ENCODE assay signal across 33 cellular contexts in the genomic region with DNA sequence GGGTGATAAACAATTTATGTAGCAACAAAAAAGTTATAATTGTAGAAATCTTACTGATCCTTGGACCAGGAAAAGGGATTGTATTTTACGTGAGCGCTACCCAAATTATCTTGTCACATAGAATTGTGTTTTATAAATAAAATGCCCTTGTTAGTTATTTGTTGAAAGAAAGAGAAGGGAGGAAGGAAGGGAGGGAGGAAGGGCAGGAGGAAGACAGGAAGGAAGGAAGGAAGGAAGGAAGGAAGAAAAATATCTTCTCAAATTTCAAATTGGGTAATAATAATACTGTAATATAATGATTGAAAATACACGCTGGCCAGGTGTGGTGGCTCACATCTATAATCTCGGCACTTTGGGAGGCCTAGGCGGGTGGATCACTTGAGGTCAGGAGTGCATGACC.
DNase-seq lines count a peak whose midpoint lies in the region; ATAC-seq, FAIRE-seq and TF ChIP-seq lines count a peak whose summit lies in the region.
"Had no signal": no experiment of that assay in that cellular context is flagged by ENCODE, and none has a peak within 500 bp of the region (broad histone marks: within the 10 kb centered on the region; RNA-seq: fewer than 3 reads in every experiment).

No MANE protein-coding gene starts in this region.

- CTCF ChIA-PET in A673 (lab: Charles Lee): interaction anchor here (0.8 kb wide), 1 partner anchor 69 kb away, joined by 4 read pairs; no protein-coding TSS in a partner anchor
- CTCF ChIA-PET in HepG2 (lab: Yijun Ruan, JAX; ENCODE audit: low intra/inter-chr PET ratio, low total read pairs): no interaction called here

- H3K4me3 ChIP-seq in A673 (ENCODE audit: low read depth, low read length, poor library complexity, severe bottlenecking): no peak overlapping the region
- H3K4me3 ChIP-seq in SK-N-MC: peak overlapping the region; percentile 8
- no peak overlapping the region for H3K4me3 ChIP-seq in HepG2 (replicated peaks in 1 of 3; ENCODE audit: insufficient read depth in 1 of 3, low read depth in 2 of 3, low read length in 3 of 3)
- H3K4me3 ChIP-seq: A549; BLaER1; BLaER1 treated with 17β-estradiol and CSF1 and Interleukin-3, amounts not matched to agents 10 nM and 100 nM had no signal

- H3K36me3 ChIP-seq in A673 (ENCODE audit: insufficient read depth, low read length, poor library complexity, severe bottlenecking) (no peaks in the 10 kb centered on the region), SK-N-MC (ENCODE audit: insufficient read depth, low read length) (no peaks in the 10 kb centered on the region), HepG2 (replicated peaks in 1 of 2; ENCODE audit: control insufficient read depth in 1 of 2, insufficient read depth in 2 of 2, low read length in 2 of 2) (no peaks in the 10 kb centered on the region)
- H3K36me3 ChIP-seq: BE2C; BLaER1; BLaER1 treated with 17β-estradiol and CSF1 and Interleukin-3, amounts not matched to agents 10 nM and 100 nM had no signal

- H3K4me2 ChIP-seq in HepG2 (ENCODE audit: low read depth, low read length): no peak overlapping the region
- H3K4me2 ChIP-seq: A549; BLaER1; BLaER1 treated with 17β-estradiol and CSF1 and Interleukin-3, amounts not matched to agents 10 nM and 100 nM had no signal

- H3K27ac ChIP-seq in A673 (ENCODE audit: low read depth, low read length, poor library complexity, severe bottlenecking) (peak overlapping the region; percentile 73), SK-N-MC (peak overlapping the region; percentile 96), HepG2 (ENCODE audit: extremely low read length, insufficient read depth, low read length) (no peak overlapping the region)
- H3K27ac ChIP-seq: 22Rv1; A549; BLaER1; BLaER1 treated with 17β-estradiol and CSF1 and Interleukin-3, amounts not matched to agents 10 nM and 100 nM; C4-2B had no signal

- H2AFZ ChIP-seq in HepG2 (ENCODE audit: low read length): no peak overlapping the region

- no peak for FAIRE-seq in HepG2 (lab: Jason Lieb, UNC)
- FAIRE-seq: A204.1, A549, D721Med had no signal

- DNase-seq in A673 (ENCODE audit: low spot score) (peak; percentile 62), NCI-H69 (lab: John Stamatoyannopoulos, UW) (peak; percentile 49), SK-N-MC (ENCODE audit: low read depth, low spot score) (no peak), HepG2 (ENCODE audit: low spot score) (no peak), SK-N-DZ (ENCODE audit: low spot score) (no peak), KBM-7 (no peak)
- DNase-seq: 8988T; ACHN; AML-193; BE2C; C1 segment of cervical spinal cord; Caco-2; Calu3; CD4-positive, alpha-beta memory T cell; CD4-positive, alpha-beta T cell; CD4-positive, CD25-positive, alpha-beta regulatory T cell; CD8-positive, alpha-beta memory T cell; CD8-positive, alpha-beta T cell; COR-L47; DMS 273 treated with DMSO at 0.1 percent for 48 hours; DMS153; DMS53; DMS79; DMS79 treated with DMSO at 0.1 percent for 48 hours; DND-41; EL had no signal

- WGBS in HepG2 (ENCODE audit: low lambda C conversion rate): 37% methylated on average over 5 of the region's 5 CpGs

- no peaks in the 10 kb centered on the region for H3K27me3 ChIP-seq in A673 (replicated peaks; ENCODE audit: insufficient read depth, low read depth, low read length, poor library complexity)
- H3K27me3 ChIP-seq in HepG2 (ENCODE audit: control insufficient read depth in 1 of 2, insufficient read depth in 2 of 2, low read length in 2 of 2): no peaks in the 10 kb centered on the region
- H3K27me3 ChIP-seq: BE2C; BLaER1; BLaER1 treated with 17β-estradiol and CSF1 and Interleukin-3, amounts not matched to agents 10 nM and 100 nM had no signal

- H3K4me1 ChIP-seq in A673 (ENCODE audit: insufficient read depth, low read length, poor library complexity, severe bottlenecking): peaks cover 46% of the 10 kb centered on the region
- H3K4me1 ChIP-seq in HepG2 (ENCODE audit: insufficient read depth, low read length): peaks cover 13% of the 10 kb centered on the region; the same call in 1 of the 2 replicates
- H3K4me1 ChIP-seq: A549; BE2C; BLaER1; BLaER1 treated with 17β-estradiol and CSF1 and Interleukin-3, amounts not matched to agents 10 nM and 100 nM had no signal

- TF ChIP-seq RAD21 in HepG2 (CRISPR knock-in tag; IDR thresholded peaks at IDR 0.05): no peak

- POLR2A ChIA-PET in A673 (lab: Charles Lee; ENCODE audit: low non-redundant PET) (interaction anchor here (1.5 kb wide), 1 partner anchor 69 kb away, joined by 9 read pairs; no protein-coding TSS in a partner anchor), HepG2 (lab: Yijun Ruan, JAX) (no interaction called here)

- no TSS peak for BruUV-seq in A673 (replicated peaks; lab: Mats Ljungman, UMichigan)
- no TSS peak for BruUV-seq in HepG2 (replicated peaks; lab: Mats Ljungman, UMichigan)

- in situ Hi-C loops in HepG2 (cut with HindIII; ENCODE audit: extremely low pct_ligation_motif_present, low pct_unique_long_range_greater_than_20kb) (no loop called here), KBM-7 (cut with MboI; ENCODE audit: low pct_unique_long_range_greater_than_20kb, low sequenced_read_pairs) (no loop called here)

- H3K9ac ChIP-seq in SK-N-MC (ENCODE audit: insufficient read length) (no peak overlapping the region), HepG2 (ENCODE audit: insufficient read depth, low read depth, low read length) (no peak overlapping the region)
- H3K9ac ChIP-seq: BLaER1; BLaER1 treated with 17β-estradiol and CSF1 and Interleukin-3, amounts not matched to agents 10 nM and 100 nM had no signal

- intact Hi-C loops in A673 (cut with micrococcal nuclease; ENCODE audit: unreplicated experiment): loop anchor here (5.0 kb wide), 1 partner anchor 70 kb away; no protein-coding TSS in a partner anchor
- intact Hi-C loops in HepG2 (cut with micrococcal nuclease; ENCODE audit: unreplicated experiment): no loop called here

- TF ChIP-seq CTCF in A673 (conservative IDR thresholded peaks at IDR 0.05; ENCODE audit: low read depth, low read length): no peak
- TF ChIP-seq CTCF in HepG2 (CRISPR knock-in tag; IDR thresholded peaks at IDR 0.05): no peak

- no peak for ATAC-seq in HepG2
- ATAC-seq: A549; CD8-positive, alpha-beta T cell had no signal

- TF ChIP-seq POLR2A in HepG2 (IDR thresholded peaks at IDR 0.05; ENCODE audit: insufficient read depth in 1 of 2, low read depth in 2 of 2, low read length in 2 of 2): no peak

- TF ChIP-seq EP300 in HepG2 (IDR thresholded peaks at IDR 0.05; ENCODE audit: low read depth in 2 of 2, low read length in 2 of 2) (no peak), HepG2 (CRISPR knock-in tag; IDR thresholded peaks at IDR 0.05; ENCODE audit: borderline replicate concordance) (no peak)

- H4K20me1 ChIP-seq in HepG2 (ENCODE audit: insufficient read depth, low read length): no peaks in the 10 kb centered on the region
- H4K20me1 ChIP-seq: BLaER1; BLaER1 treated with 17β-estradiol and CSF1 and Interleukin-3, amounts not matched to agents 10 nM and 100 nM had no signal

- H3K79me2 ChIP-seq in HepG2 (ENCODE audit: insufficient read depth, low read length): no peaks in the 10 kb centered on the region

- H3K9me3 ChIP-seq in A673 (ENCODE audit: low read depth, low read length, poor library complexity, severe bottlenecking): no peaks in the 10 kb centered on the region
- H3K9me3 ChIP-seq in SK-N-MC (ENCODE audit: low read depth, low read length): no peaks in the 10 kb centered on the region
- H3K9me3 ChIP-seq in HepG2 (ENCODE audit: low read length): no peaks in the 10 kb centered on the region
- H3K9me3 ChIP-seq: A549; BE2C; BLaER1; BLaER1 treated with 17β-estradiol and CSF1 and Interleukin-3, amounts not matched to agents 10 nM and 100 nM; Caco-2 had no signal

TF ChIP-seq in HepG2, 621 proteins besides CTCF, POLR2A, EP300 and RAD21 (continues in another document):
- TF ChIP-seq NFIC (IDR thresholded peaks at IDR 0.05; ENCODE audit: low read length) (no peak), HMGA1 (CRISPR knock-in tag; conservative IDR thresholded peaks at IDR 0.05) (no peak), ZNF839 (CRISPR knock-in tag; IDR thresholded peaks at IDR 0.05; ENCODE audit: borderline replicate concordance) (no peak), U2AF2 (IDR thresholded peaks at IDR 0.05; ENCODE audit: low read depth, low read length) (no peak), ZNF83 (CRISPR knock-in tag; IDR thresholded peaks at IDR 0.05; ENCODE audit: borderline replicate concordance) (no peak), CCAR2 (optimal IDR thresholded peaks at IDR 0.05; ENCODE audit: low read depth, low read length) (no peak), RNF219 (CRISPR knock-in tag; IDR thresholded peaks at IDR 0.05) (no peak), SMARCC2 (IDR thresholded peaks at IDR 0.05) (no peak), GPN1 (CRISPR knock-in tag; IDR thresholded peaks at IDR 0.05; ENCODE audit: borderline replicate concordance) (no peak), YEATS4 (CRISPR knock-in tag; IDR thresholded peaks at IDR 0.05; ENCODE audit: borderline replicate concordance) (no peak)
- TF ChIP-seq, protein P1, sequence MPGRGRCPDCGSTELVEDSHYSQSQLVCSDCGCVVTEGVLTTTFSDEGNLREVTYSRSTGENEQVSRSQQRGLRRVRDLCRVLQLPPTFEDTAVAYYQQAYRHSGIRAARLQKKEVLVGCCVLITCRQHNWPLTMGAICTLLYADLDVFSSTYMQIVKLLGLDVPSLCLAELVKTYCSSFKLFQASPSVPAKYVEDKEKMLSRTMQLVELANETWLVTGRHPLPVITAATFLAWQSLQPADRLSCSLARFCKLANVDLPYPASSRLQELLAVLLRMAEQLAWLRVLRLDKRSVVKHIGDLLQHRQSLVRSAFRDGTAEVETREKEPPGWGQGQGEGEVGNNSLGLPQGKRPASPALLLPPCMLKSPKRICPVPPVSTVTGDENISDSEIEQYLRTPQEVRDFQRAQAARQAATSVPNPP (CRISPR knock-in tag; IDR thresholded peaks at IDR 0.05): no peak

Comparison
In these comparisons a context has a peak if more than half of its experiments do, and no peak if none do; other contexts are left out.
1. DNase-seq: peak in A673 (single experiment) and NCI-H69 (single experiment); none in SK-N-MC (single experiment), HepG2 (single experiment), SK-N-DZ (single experiment) and KBM-7 (single experiment).